8 cellular contexts compared by ENCODE assay signal in genomic region chr2:60554649-60555065, GRCh38. TPM values are rescaled to one million over a fixed set of nuclear protein-coding genes. Genes with fewer than 3 reads are reported as not detected.
DNase-seq lines count a peak whose midpoint lies in the region; ATAC-seq and TF ChIP-seq lines count a peak whose summit lies in the region.

No MANE protein-coding gene starts in this region.

- ATAC-seq in GM21528 (IDR thresholded peaks at IDR 0.05; ENCODE audit: low FRiP score, unreplicated experiment), result peak; percentile 2
- ATAC-seq in RWPE2 (ENCODE audit: low read depth), result peak; percentile 7
- ATAC-seq in HG03520 (IDR thresholded peaks at IDR 0.05; ENCODE audit: unreplicated experiment), result no peak

- TF ChIP-seq CTCF in BE2C (IDR thresholded peaks at IDR 0.05; ENCODE audit: low read depth, low read length) (no peak), RWPE2 (IDR thresholded peaks at IDR 0.05; ENCODE audit: poor library complexity, severe bottlenecking) (no peak), fibroblast of lung (conservative IDR thresholded peaks at IDR 0.05 in 1 of 2, IDR thresholded peaks at IDR 0.05 in 1 of 2; ENCODE audit: low read depth in 1 of 2, low read length in 2 of 2) (no peak), osteoblast (IDR thresholded peaks at IDR 0.05; ENCODE audit: extremely low read depth, low read depth, low read length) (no peak)

- H3K27me3 ChIP-seq in BE2C, result peaks cover 27% of the 10 kb centered on the region
- H3K27me3 ChIP-seq in RWPE2 (ENCODE audit: insufficient read depth, poor library complexity, severe bottlenecking), result peaks cover 60% of the 10 kb centered on the region
- peaks cover 28% of the 10 kb centered on the region for H3K27me3 ChIP-seq in fibroblast of lung (ENCODE audit: control insufficient read depth, insufficient read depth, low read length)
- peaks cover 68% of the 10 kb centered on the region for H3K27me3 ChIP-seq in osteoblast (ENCODE audit: insufficient read depth, low read length)

- H4K20me1 ChIP-seq in fibroblast of lung (ENCODE audit: control insufficient read depth, extremely low read depth, insufficient read depth, low read length) (no peaks in the 10 kb centered on the region), osteoblast (ENCODE audit: insufficient read depth, low read length) (no peaks in the 10 kb centered on the region)

- no peaks in the 10 kb centered on the region for H3K9me3 ChIP-seq in BE2C
- H3K9me3 ChIP-seq in RWPE2 (ENCODE audit: severe bottlenecking), result no peaks in the 10 kb centered on the region
- H3K9me3 ChIP-seq in fibroblast of lung (ENCODE audit: control insufficient read depth, insufficient read depth, low read depth, low read length), result no peaks in the 10 kb centered on the region
- H3K9me3 ChIP-seq in osteoblast (ENCODE audit: low read depth, low read length), result no peaks in the 10 kb centered on the region

- no peaks in the 10 kb centered on the region; the same call in 1 of the 2 replicates for H3K36me3 ChIP-seq in BE2C
- no peaks in the 10 kb centered on the region for H3K36me3 ChIP-seq in RWPE2 (ENCODE audit: low read depth)
- H3K36me3 ChIP-seq in fibroblast of lung (ENCODE audit: control insufficient read depth, insufficient read depth, low read length), result no peaks in the 10 kb centered on the region
- H3K36me3 ChIP-seq in osteoblast (ENCODE audit: insufficient read depth, low read length), result no peaks in the 10 kb centered on the region

- H3K27ac ChIP-seq in RWPE2 (ENCODE audit: poor library complexity, severe bottlenecking) (peak overlapping the region; percentile 74), fibroblast of lung (ENCODE audit: insufficient read depth, low read length) (no peak overlapping the region), osteoblast (ENCODE audit: low read depth, low read length) (no peak overlapping the region)

- peak overlapping the region; percentile 47 for H2AFZ ChIP-seq in fibroblast of lung (ENCODE audit: low read length)
- peak overlapping the region; percentile 75 for H2AFZ ChIP-seq in osteoblast (ENCODE audit: low read length)

- H3K4me1 ChIP-seq in BE2C (no peaks in the 10 kb centered on the region), RWPE2 (ENCODE audit: insufficient read depth, poor library complexity, severe bottlenecking) (no peaks in the 10 kb centered on the region), fibroblast of lung (ENCODE audit: control insufficient read depth, extremely low read depth, insufficient read depth, low read length) (peaks cover under 1% of the 10 kb centered on the region), osteoblast (ENCODE audit: insufficient read depth, low read length) (peaks cover 5% of the 10 kb centered on the region)

- H3K9ac ChIP-seq in fibroblast of lung (ENCODE audit: insufficient read depth, low read length), result peak overlapping the region; percentile 16

- DNase-seq in BE2C (peak; percentile 30), RWPE2 (ENCODE audit: low spot score) (no peak), fibroblast of lung (ENCODE audit: low read depth in 2 of 2) (no peak), osteoblast (ENCODE audit: insufficient read length, low spot score, missing footprints) (no peak), NCI-H2107 treated with DMSO at 0.1 percent for 48 hours (lab: John Stamatoyannopoulos, UW; ENCODE audit: unreplicated experiment) (no peak)
- no peak for DNase-seq in central memory CD4-positive, alpha-beta T cell

- H3K4me2 ChIP-seq in fibroblast of lung (ENCODE audit: extremely low read depth, insufficient read depth, low read length) (peak overlapping the region; percentile 73), osteoblast (ENCODE audit: insufficient read depth, low read length) (peak overlapping the region; percentile 92)

- peak overlapping the region; percentile 68 for H3K4me3 ChIP-seq in BE2C (ENCODE audit: low read depth, low read length)
- peak overlapping the region; percentile 50 for H3K4me3 ChIP-seq in RWPE2 (ENCODE audit: severe bottlenecking)
- peak overlapping the region; percentile 50 to 72 (median 62) for H3K4me3 ChIP-seq in fibroblast of lung (replicated peaks in 1 of 4; ENCODE audit: control extremely low read depth in 1 of 4, insufficient read depth in 1 of 4, low read depth in 3 of 4, low read length in 4 of 4)
- peak overlapping the region; percentile 73 for H3K4me3 ChIP-seq in osteoblast (ENCODE audit: insufficient read depth, low read length)

- H3K79me2 ChIP-seq in fibroblast of lung (ENCODE audit: control insufficient read depth, insufficient read depth, low read length), result no peaks in the 10 kb centered on the region
- no peaks in the 10 kb centered on the region for H3K79me2 ChIP-seq in osteoblast (ENCODE audit: insufficient read depth, low read length)

RNA-seq across cellular contexts. Expression of gene BCL11A, which starts 1.2 kb away (rescaled TPM):
- 6.5 TPM for polyA plus RNA-seq in BE2C (2012; ENCODE audit: insufficient read depth, insufficient read length, low read depth)
- total RNA-seq in fibroblast of lung (under 0.01 and 0.17 TPM in 2 replicates), osteoblast (0.29 and 1.4 TPM in 2 replicates)
- 0.09 TPM in 1 of 2 replicates, not detected in the other for polyA plus RNA-seq in fibroblast of lung
- polyA plus RNA-seq in fibroblast of lung (2012), result 0.16 TPM in 1 of 2 replicates, not detected in the other
- polyA minus RNA-seq in fibroblast of lung (ENCODE audit: low replicate concordance), result 0.31 TPM in 1 of 2 replicates, not detected in the other
